Comparison of ENCODE assay signal across 1 cellular context in the genomic region with DNA sequence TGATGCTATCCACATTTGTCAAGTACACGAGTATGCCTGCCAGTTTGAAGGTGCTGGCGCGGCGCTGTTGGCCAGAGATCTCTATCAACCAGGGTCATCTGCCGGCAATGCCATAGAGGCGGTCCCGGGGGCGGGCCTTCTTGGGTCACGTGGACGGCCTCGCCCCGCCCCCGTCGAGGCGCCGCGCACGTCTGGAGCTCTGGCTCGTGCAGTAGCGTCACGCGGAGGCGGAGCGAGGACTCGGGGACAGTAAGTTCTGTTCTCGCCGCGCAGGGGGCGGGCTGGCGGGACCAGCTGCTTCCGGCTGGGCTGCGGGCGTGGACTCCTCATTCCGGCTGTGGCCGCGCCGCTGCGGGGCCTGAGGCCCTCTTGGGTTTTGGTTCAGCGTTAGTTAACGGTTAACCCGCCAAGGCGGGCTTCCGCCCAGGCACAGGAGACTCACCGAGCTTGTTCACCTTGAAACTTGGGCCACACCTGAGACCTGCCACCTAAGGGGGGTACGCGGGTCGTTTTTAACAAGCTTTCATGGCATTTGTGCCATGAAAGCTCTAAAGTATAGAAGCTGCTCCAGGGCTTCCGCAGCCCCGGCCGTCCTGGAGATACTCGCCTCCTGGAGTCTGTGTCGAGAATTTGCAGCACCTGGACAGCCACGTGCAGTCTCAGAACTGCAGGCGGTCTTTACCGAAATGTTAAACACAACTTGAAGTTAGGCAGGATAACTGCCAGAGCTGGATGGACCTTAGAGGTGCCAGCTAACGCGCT.
TF ChIP-seq lines count a peak whose summit lies in the region.

Gene RFESD, plus strand, starts transcription at position 209 of the 762 bp plus-strand sequence. CDS start 5,495 bp downstream, outside the sequence.

TF ChIP-seq in K562, 482 proteins besides CTCF, POLR2A, EP300 and RAD21 (continued from another document and continues in another):
- no peak for TF ChIP-seq HINFP (tag; conservative IDR thresholded peaks at IDR 0.05; ENCODE audit: low read depth)
- TF ChIP-seq HLTF (IDR thresholded peaks at IDR 0.05) = no peak
- TF ChIP-seq, protein P1, sequence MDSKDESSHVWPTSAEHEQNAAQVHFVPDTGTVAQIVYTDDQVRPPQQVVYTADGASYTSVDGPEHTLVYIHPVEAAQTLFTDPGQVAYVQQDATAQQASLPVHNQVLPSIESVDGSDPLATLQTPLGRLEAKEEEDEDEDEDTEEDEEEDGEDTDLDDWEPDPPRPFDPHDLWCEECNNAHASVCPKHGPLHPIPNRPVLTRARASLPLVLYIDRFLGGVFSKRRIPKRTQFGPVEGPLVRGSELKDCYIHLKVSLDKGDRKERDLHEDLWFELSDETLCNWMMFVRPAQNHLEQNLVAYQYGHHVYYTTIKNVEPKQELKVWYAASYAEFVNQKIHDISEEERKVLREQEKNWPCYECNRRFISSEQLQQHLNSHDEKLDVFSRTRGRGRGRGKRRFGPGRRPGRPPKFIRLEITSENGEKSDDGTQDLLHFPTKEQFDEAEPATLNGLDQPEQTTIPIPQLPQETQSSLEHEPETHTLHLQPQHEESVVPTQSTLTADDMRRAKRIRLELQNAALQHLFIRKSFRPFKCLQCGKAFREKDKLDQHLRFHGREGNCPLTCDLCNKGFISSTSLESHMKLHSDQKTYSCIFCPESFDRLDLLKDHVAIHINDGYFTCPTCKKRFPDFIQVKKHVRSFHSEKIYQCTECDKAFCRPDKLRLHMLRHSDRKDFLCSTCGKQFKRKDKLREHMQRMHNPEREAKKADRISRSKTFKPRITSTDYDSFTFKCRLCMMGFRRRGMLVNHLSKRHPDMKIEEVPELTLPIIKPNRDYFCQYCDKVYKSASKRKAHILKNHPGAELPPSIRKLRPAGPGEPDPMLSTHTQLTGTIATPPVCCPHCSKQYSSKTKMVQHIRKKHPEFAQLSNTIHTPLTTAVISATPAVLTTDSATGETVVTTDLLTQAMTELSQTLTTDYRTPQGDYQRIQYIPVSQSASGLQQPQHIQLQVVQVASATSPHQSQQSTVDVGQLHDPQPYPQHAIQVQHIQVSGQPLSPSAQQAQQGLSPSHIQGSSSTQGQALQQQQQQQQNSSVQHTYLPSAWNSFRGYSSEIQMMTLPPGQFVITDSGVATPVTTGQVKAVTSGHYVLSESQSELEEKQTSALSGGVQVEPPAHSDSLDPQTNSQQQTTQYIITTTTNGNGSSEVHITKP (IDR thresholded peaks at IDR 0.05; ENCODE audit: partially characterized antibody) = peak; percentile 20
- TF ChIP-seq ZNF512 (tag; IDR thresholded peaks at IDR 0.05) = no peak
- TF ChIP-seq, protein P2, sequence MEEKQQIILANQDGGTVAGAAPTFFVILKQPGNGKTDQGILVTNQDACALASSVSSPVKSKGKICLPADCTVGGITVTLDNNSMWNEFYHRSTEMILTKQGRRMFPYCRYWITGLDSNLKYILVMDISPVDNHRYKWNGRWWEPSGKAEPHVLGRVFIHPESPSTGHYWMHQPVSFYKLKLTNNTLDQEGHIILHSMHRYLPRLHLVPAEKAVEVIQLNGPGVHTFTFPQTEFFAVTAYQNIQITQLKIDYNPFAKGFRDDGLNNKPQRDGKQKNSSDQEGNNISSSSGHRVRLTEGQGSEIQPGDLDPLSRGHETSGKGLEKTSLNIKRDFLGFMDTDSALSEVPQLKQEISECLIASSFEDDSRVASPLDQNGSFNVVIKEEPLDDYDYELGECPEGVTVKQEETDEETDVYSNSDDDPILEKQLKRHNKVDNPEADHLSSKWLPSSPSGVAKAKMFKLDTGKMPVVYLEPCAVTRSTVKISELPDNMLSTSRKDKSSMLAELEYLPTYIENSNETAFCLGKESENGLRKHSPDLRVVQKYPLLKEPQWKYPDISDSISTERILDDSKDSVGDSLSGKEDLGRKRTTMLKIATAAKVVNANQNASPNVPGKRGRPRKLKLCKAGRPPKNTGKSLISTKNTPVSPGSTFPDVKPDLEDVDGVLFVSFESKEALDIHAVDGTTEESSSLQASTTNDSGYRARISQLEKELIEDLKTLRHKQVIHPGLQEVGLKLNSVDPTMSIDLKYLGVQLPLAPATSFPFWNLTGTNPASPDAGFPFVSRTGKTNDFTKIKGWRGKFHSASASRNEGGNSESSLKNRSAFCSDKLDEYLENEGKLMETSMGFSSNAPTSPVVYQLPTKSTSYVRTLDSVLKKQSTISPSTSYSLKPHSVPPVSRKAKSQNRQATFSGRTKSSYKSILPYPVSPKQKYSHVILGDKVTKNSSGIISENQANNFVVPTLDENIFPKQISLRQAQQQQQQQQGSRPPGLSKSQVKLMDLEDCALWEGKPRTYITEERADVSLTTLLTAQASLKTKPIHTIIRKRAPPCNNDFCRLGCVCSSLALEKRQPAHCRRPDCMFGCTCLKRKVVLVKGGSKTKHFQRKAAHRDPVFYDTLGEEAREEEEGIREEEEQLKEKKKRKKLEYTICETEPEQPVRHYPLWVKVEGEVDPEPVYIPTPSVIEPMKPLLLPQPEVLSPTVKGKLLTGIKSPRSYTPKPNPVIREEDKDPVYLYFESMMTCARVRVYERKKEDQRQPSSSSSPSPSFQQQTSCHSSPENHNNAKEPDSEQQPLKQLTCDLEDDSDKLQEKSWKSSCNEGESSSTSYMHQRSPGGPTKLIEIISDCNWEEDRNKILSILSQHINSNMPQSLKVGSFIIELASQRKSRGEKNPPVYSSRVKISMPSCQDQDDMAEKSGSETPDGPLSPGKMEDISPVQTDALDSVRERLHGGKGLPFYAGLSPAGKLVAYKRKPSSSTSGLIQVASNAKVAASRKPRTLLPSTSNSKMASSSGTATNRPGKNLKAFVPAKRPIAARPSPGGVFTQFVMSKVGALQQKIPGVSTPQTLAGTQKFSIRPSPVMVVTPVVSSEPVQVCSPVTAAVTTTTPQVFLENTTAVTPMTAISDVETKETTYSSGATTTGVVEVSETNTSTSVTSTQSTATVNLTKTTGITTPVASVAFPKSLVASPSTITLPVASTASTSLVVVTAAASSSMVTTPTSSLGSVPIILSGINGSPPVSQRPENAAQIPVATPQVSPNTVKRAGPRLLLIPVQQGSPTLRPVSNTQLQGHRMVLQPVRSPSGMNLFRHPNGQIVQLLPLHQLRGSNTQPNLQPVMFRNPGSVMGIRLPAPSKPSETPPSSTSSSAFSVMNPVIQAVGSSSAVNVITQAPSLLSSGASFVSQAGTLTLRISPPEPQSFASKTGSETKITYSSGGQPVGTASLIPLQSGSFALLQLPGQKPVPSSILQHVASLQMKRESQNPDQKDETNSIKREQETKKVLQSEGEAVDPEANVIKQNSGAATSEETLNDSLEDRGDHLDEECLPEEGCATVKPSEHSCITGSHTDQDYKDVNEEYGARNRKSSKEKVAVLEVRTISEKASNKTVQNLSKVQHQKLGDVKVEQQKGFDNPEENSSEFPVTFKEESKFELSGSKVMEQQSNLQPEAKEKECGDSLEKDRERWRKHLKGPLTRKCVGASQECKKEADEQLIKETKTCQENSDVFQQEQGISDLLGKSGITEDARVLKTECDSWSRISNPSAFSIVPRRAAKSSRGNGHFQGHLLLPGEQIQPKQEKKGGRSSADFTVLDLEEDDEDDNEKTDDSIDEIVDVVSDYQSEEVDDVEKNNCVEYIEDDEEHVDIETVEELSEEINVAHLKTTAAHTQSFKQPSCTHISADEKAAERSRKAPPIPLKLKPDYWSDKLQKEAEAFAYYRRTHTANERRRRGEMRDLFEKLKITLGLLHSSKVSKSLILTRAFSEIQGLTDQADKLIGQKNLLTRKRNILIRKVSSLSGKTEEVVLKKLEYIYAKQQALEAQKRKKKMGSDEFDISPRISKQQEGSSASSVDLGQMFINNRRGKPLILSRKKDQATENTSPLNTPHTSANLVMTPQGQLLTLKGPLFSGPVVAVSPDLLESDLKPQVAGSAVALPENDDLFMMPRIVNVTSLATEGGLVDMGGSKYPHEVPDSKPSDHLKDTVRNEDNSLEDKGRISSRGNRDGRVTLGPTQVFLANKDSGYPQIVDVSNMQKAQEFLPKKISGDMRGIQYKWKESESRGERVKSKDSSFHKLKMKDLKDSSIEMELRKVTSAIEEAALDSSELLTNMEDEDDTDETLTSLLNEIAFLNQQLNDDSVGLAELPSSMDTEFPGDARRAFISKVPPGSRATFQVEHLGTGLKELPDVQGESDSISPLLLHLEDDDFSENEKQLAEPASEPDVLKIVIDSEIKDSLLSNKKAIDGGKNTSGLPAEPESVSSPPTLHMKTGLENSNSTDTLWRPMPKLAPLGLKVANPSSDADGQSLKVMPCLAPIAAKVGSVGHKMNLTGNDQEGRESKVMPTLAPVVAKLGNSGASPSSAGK (IDR thresholded peaks at IDR 0.05) = peak; percentile 88
- TF ChIP-seq KHSRP (IDR thresholded peaks at IDR 0.05) = no peak
- peak; percentile 43; the same call in 1 of the 2 replicates for TF ChIP-seq SMC3 (conservative IDR thresholded peaks at IDR 0.05; ENCODE audit: insufficient read depth, low read depth, low read length)
- TF ChIP-seq CHD4 (IDR thresholded peaks at IDR 0.05; ENCODE audit: insufficient read depth, insufficient replicate concordance, low read depth, low read length, poor library complexity, severe bottlenecking) = no peak
- TF ChIP-seq, protein P3, sequence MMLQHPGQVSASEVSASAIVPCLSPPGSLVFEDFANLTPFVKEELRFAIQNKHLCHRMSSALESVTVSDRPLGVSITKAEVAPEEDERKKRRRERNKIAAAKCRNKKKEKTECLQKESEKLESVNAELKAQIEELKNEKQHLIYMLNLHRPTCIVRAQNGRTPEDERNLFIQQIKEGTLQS (IDR thresholded peaks at IDR 0.05) = peak; percentile 38; the same call in 1 of the 2 replicates
- TF ChIP-seq, protein P3 (CRISPR knock-in tag; conservative IDR thresholded peaks at IDR 0.05) = no peak
- no peak for TF ChIP-seq ZNF785 (CRISPR knock-in tag; IDR thresholded peaks at IDR 0.05)
- peak; percentile 98 for TF ChIP-seq ETV5 (CRISPR knock-in tag; IDR thresholded peaks at IDR 0.05; ENCODE audit: low read depth)
- TF ChIP-seq ELF1 (tag; IDR thresholded peaks at IDR 0.05) = peak; percentile 86
- TF ChIP-seq ILK (tag; IDR thresholded peaks at IDR 0.05; ENCODE audit: borderline replicate concordance, low read depth) = no peak
- TF ChIP-seq TCF15 (CRISPR knock-in tag; IDR thresholded peaks at IDR 0.05) = no peak
- TF ChIP-seq ZNF75A (CRISPR knock-in tag; IDR thresholded peaks at IDR 0.05) = no peak
- TF ChIP-seq SNIP1 (IDR thresholded peaks at IDR 0.05; ENCODE audit: low read depth) = no peak
- no peak for TF ChIP-seq RFX7 (CRISPR knock-in tag; IDR thresholded peaks at IDR 0.05)
- no peak for TF ChIP-seq SIN3B (IDR thresholded peaks at IDR 0.05; ENCODE audit: low read depth)
- TF ChIP-seq, protein P4, sequence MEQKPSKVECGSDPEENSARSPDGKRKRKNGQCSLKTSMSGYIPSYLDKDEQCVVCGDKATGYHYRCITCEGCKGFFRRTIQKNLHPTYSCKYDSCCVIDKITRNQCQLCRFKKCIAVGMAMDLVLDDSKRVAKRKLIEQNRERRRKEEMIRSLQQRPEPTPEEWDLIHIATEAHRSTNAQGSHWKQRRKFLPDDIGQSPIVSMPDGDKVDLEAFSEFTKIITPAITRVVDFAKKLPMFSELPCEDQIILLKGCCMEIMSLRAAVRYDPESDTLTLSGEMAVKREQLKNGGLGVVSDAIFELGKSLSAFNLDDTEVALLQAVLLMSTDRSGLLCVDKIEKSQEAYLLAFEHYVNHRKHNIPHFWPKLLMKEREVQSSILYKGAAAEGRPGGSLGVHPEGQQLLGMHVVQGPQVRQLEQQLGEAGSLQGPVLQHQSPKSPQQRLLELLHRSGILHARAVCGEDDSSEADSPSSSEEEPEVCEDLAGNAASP (IDR thresholded peaks at IDR 0.05) = no peak
- TF ChIP-seq RHOXF2B (CRISPR knock-in tag; conservative IDR thresholded peaks at IDR 0.05) = no peak
- TF ChIP-seq TAL1 (IDR thresholded peaks at IDR 0.05) = no peak
- TF ChIP-seq ZNF184 (CRISPR knock-in tag; IDR thresholded peaks at IDR 0.05) = no peak
- TF ChIP-seq PPARD (CRISPR knock-in tag; IDR thresholded peaks at IDR 0.05) = no peak
